ENCODE assay signal across 24 cellular contexts in the genomic region with DNA sequence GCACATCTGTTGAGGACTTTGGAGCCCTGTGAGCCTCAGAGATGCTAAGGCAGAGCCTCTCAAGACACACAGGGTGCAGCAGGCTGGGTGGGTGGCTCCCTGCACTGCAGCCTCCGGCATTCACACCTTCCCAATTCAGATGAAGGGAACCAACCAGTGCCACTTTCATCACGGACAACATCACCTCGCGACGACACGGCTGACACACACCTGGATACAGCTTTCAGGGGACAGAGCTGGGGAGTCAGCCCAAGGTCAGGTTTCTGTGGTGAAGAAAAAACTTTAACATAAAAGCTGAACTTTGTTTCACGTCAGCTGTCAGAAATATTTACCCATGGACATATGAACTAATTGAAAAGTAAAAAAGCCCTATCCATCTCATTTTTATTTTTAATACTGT.
"Had no signal": no experiment of that assay in that cellular context is flagged by ENCODE, and none has a peak within 500 bp of the region (broad histone marks: within the 10 kb centered on the region; RNA-seq: fewer than 3 reads in every experiment).

No MANE protein-coding gene starts in this region.

- H3K9me3 ChIP-seq: esophagus squamous epithelium, gastrocnemius medialis, left lung, lower lobe of right lung, mucosa of descending colon had no signal

- ATAC-seq: heart right ventricle; left cardiac atrium; left lung; lower lobe of right lung; mucosa of descending colon; naive thymus-derived CD8-positive, alpha-beta T cell had no signal

- DNase-seq: dermis blood vessel endothelial cell; dorsolateral prefrontal cortex; effector CD4-positive, alpha-beta T cell; effector memory CD4-positive, alpha-beta T cell; esophagus squamous epithelium; foreskin fibroblast; foreskin melanocyte; gastrocnemius medialis; glutamatergic neuron; head of caudate nucleus; heart right ventricle; hippocampal formation; left cardiac atrium; left lung; left ventricle myocardium superior; lower lobe of right lung; mesenchymal stem cell; mucosa of descending colon; naive B cell; naive thymus-derived CD8-positive, alpha-beta T cell had no signal

- FAIRE-seq: endothelial cell of umbilical vein, islet of Langerhans, keratinocyte had no signal

- H3K4me3 ChIP-seq: coronary artery, dorsolateral prefrontal cortex, esophagus squamous epithelium, gastrocnemius medialis, heart right ventricle, left lung, lower lobe of right lung, mucosa of descending colon had no signal

- H3K4me1 ChIP-seq: esophagus squamous epithelium, heart right ventricle, left lung, lower lobe of right lung had no signal

- H3K27ac ChIP-seq: coronary artery, dorsolateral prefrontal cortex, esophagus squamous epithelium, gastrocnemius medialis, heart right ventricle, left lung, lower lobe of right lung had no signal

- H3K27me3 ChIP-seq: gastrocnemius medialis had no signal

- H3K36me3 ChIP-seq: esophagus squamous epithelium, gastrocnemius medialis, heart right ventricle, left lung, lower lobe of right lung had no signal
